12 cellular contexts compared by ENCODE assay signal in the genomic region with DNA sequence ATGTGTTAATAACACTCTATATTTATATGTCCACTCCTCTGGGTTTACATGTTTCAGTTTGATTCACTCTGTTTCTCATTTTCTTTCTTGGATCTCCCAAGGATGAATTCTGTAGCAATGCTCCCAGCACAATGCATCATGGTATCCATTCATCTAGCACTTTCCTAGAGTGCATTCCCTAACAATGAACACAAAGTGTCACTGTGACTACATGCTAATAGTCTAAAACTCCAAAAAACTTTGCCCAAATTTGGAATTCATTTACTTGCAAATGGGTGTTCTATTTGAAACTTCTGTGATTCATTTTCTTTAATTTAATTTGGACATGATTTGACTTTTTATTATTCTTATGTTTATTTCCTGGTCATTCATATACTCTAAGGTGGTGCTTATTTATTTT.
A peak's percentile ranks its signal among the peaks of the same experiment; 100 is the strongest.
DNase-seq lines count a peak whose midpoint lies in the region; ATAC-seq lines count a peak whose summit lies in the region.
"Had no signal": no experiment of that assay in that cellular context is flagged by ENCODE, and none has a peak within 500 bp of the region (broad histone marks: within the 10 kb centered on the region; RNA-seq: fewer than 3 reads in every experiment).

No MANE protein-coding gene starts in this region.

- no peaks in the 10 kb centered on the region for H3K27me3 ChIP-seq in neuronal stem cell (ENCODE audit: control insufficient read depth in 3 of 3, insufficient read depth in 3 of 3, low read depth in 1 of 3, low read length in 3 of 3)
- H3K27me3 ChIP-seq in effector memory CD4-positive, alpha-beta T cell (replicated peaks; ENCODE audit: control insufficient read depth, insufficient read depth, low read length, poor library complexity, severe bottlenecking), result no peaks in the 10 kb centered on the region

- no peaks in the 10 kb centered on the region for H3K9me3 Mint-ChIP-seq in activated CD4-positive, alpha-beta memory T cell treated with anti-CD3 and anti-CD28 coated beads, Interleukin-2, amount 10 ng/mL, durations not matched to agents 7 days and 5 days
- H3K9me3 Mint-ChIP-seq: activated naive CD8-positive, alpha-beta T cell treated with anti-CD3 and anti-CD28 coated beads, Interleukin-2, amount 10 ng/mL, durations not matched to agents 7 days and 5 days had no signal

- no peak overlapping the region for H3K4me3 ChIP-seq in neuronal stem cell (ENCODE audit: low read length in 2 of 2)
- no peak overlapping the region for H3K4me3 ChIP-seq in effector memory CD4-positive, alpha-beta T cell (ENCODE audit: insufficient read depth, low read depth, low read length, poor library complexity, severe bottlenecking)
- H3K4me3 ChIP-seq: A549 had no signal

- H3K4me2 ChIP-seq in neuronal stem cell (ENCODE audit: insufficient read depth, low read length, poor library complexity, severe bottlenecking), result no peak overlapping the region
- H3K4me2 ChIP-seq: A549 had no signal

- no peak overlapping the region for H3K4me3 Mint-ChIP-seq in activated CD4-positive, alpha-beta memory T cell treated with anti-CD3 and anti-CD28 coated beads, Interleukin-2, amount 10 ng/mL, durations not matched to agents 7 days and 5 days
- H3K4me3 Mint-ChIP-seq: activated naive CD8-positive, alpha-beta T cell treated with anti-CD3 and anti-CD28 coated beads, Interleukin-2, amount 10 ng/mL, durations not matched to agents 7 days and 5 days had no signal

- CTCF ChIA-PET in activated CD4-positive, alpha-beta memory T cell treated with anti-CD3 and anti-CD28 coated beads, Interleukin-2, amount 10 ng/mL, durations not matched to agents 7 days and 5 days (lab: Charles Lee), result no interaction called here

- no peak overlapping the region for H2BK15ac ChIP-seq in neuronal stem cell (ENCODE audit: low read length)

- no peaks in the 10 kb centered on the region for H3K36me3 Mint-ChIP-seq in activated CD4-positive, alpha-beta memory T cell treated with anti-CD3 and anti-CD28 coated beads, Interleukin-2, amount 10 ng/mL, durations not matched to agents 7 days and 5 days (ENCODE audit: low read depth)
- H3K36me3 Mint-ChIP-seq: activated naive CD8-positive, alpha-beta T cell treated with anti-CD3 and anti-CD28 coated beads, Interleukin-2, amount 10 ng/mL, durations not matched to agents 7 days and 5 days had no signal

- H3K23ac ChIP-seq in neuronal stem cell (ENCODE audit: low read depth, low read length, poor library complexity), result no peak overlapping the region

- H3K27me3 Mint-ChIP-seq in activated CD4-positive, alpha-beta memory T cell treated with anti-CD3 and anti-CD28 coated beads, Interleukin-2, amount 10 ng/mL, durations not matched to agents 7 days and 5 days, result no peaks in the 10 kb centered on the region

- no peak overlapping the region for H3K18ac ChIP-seq in neuronal stem cell (ENCODE audit: low read length)

- POLR2A ChIA-PET in activated CD4-positive, alpha-beta memory T cell treated with anti-CD3 and anti-CD28 coated beads, Interleukin-2, amount 10 ng/mL, durations not matched to agents 7 days and 5 days (lab: Charles Lee), result no interaction called here

- H4K8ac ChIP-seq in neuronal stem cell (ENCODE audit: low read depth, low read length), result no peak overlapping the region

- H4K91ac ChIP-seq in neuronal stem cell (ENCODE audit: low read depth, low read length, poor library complexity), result no peak overlapping the region

- peak in 2 of 3 experiments; percentile 14 to 57 for DNase-seq in NCI-H1417 (lab: John Stamatoyannopoulos, UW)
- DNase-seq in NCI-H1417 treated with DMSO at 0.1 percent for 48 hours (lab: John Stamatoyannopoulos, UW), result no peak
- peak; percentile 12 for DNase-seq in NAMALWA (ENCODE audit: low spot score)
- peak; percentile 8 for DNase-seq in dermis blood vessel endothelial cell
- peak; percentile 21 for DNase-seq in neuronal stem cell (ENCODE audit: low spot score)
- DNase-seq in activated CD4-positive, alpha-beta memory T cell treated with anti-CD3 and anti-CD28 coated beads, Interleukin-2, amount 10 ng/mL, durations not matched to agents 7 days and 5 days, result no peak
- no peak for DNase-seq in effector memory CD4-positive, alpha-beta T cell
- DNase-seq: activated CD4-positive, alpha-beta T cell treated with anti-CD3 and anti-CD28 coated beads for 48 hours; activated naive CD8-positive, alpha-beta T cell treated with anti-CD3 and anti-CD28 coated beads, Interleukin-2, amount 10 ng/mL, durations not matched to agents 7 days and 5 days had no signal

- no peaks in the 10 kb centered on the region for H3K36me3 ChIP-seq in neuronal stem cell (replicated peaks in 1 of 2; ENCODE audit: control insufficient read depth in 2 of 2, insufficient read depth in 2 of 2, low read length in 2 of 2)
- no peaks in the 10 kb centered on the region for H3K36me3 ChIP-seq in effector memory CD4-positive, alpha-beta T cell (ENCODE audit: control insufficient read depth, insufficient read depth, low read length)

- no peak overlapping the region for H3K4ac ChIP-seq in neuronal stem cell (ENCODE audit: low read length)

- no peak overlapping the region for H2BK12ac ChIP-seq in neuronal stem cell (ENCODE audit: low read length)

- no peak overlapping the region for H3K27ac Mint-ChIP-seq in activated CD4-positive, alpha-beta memory T cell treated with anti-CD3 and anti-CD28 coated beads, Interleukin-2, amount 10 ng/mL, durations not matched to agents 7 days and 5 days
- H3K27ac Mint-ChIP-seq: activated naive CD8-positive, alpha-beta T cell treated with anti-CD3 and anti-CD28 coated beads, Interleukin-2, amount 10 ng/mL, durations not matched to agents 7 days and 5 days had no signal

- no peaks in the 10 kb centered on the region for H3K4me1 ChIP-seq in neuronal stem cell (ENCODE audit: control insufficient read depth in 2 of 2, insufficient read depth in 1 of 2, low read depth in 1 of 2, low read length in 2 of 2)
- no peaks in the 10 kb centered on the region for H3K4me1 ChIP-seq in effector memory CD4-positive, alpha-beta T cell (ENCODE audit: control insufficient read depth, insufficient read depth, low read length, poor library complexity, severe bottlenecking)
- H3K4me1 ChIP-seq: A549 had no signal

- no peak overlapping the region for H2AFZ ChIP-seq in neuronal stem cell (ENCODE audit: low read length)

- no peak overlapping the region for H3K14ac ChIP-seq in neuronal stem cell (ENCODE audit: low read length)

- ATAC-seq in GM18502 (IDR thresholded peaks at IDR 0.05; ENCODE audit: poor library complexity, unreplicated experiment), result no peak
- ATAC-seq: A549, HCT116 had no signal

- H2AK5ac ChIP-seq in neuronal stem cell (ENCODE audit: low read depth, low read length), result no peak overlapping the region

- H3K79me1 ChIP-seq in neuronal stem cell (ENCODE audit: low read depth, low read length), result no peaks in the 10 kb centered on the region

- H2BK5ac ChIP-seq in neuronal stem cell (ENCODE audit: low read length), result no peak overlapping the region

- no peak overlapping the region for H3K27ac ChIP-seq in neuronal stem cell (replicated peaks; ENCODE audit: low read length)
- H3K27ac ChIP-seq in effector memory CD4-positive, alpha-beta T cell (ENCODE audit: insufficient read depth, low read length, poor library complexity, severe bottlenecking), result no peak overlapping the region
- H3K27ac ChIP-seq: A549 had no signal

- no peaks in the 10 kb centered on the region for H3K9me3 ChIP-seq in neuronal stem cell (replicated peaks in 1 of 2; ENCODE audit: control insufficient read depth in 2 of 2, insufficient read depth in 1 of 2, low read depth in 1 of 2, low read length in 2 of 2)
- H3K9me3 ChIP-seq in effector memory CD4-positive, alpha-beta T cell (ENCODE audit: control insufficient read depth, low read length), result no peaks in the 10 kb centered on the region
- H3K9me3 ChIP-seq: A549 had no signal

- H2BK120ac ChIP-seq in neuronal stem cell (ENCODE audit: low read depth, low read length), result no peak overlapping the region

- H3K9ac ChIP-seq in neuronal stem cell (ENCODE audit: low read depth, low read length, poor library complexity), result no peak overlapping the region

- no peaks in the 10 kb centered on the region for H3K4me1 Mint-ChIP-seq in activated CD4-positive, alpha-beta memory T cell treated with anti-CD3 and anti-CD28 coated beads, Interleukin-2, amount 10 ng/mL, durations not matched to agents 7 days and 5 days
- H3K4me1 Mint-ChIP-seq: activated naive CD8-positive, alpha-beta T cell treated with anti-CD3 and anti-CD28 coated beads, Interleukin-2, amount 10 ng/mL, durations not matched to agents 7 days and 5 days had no signal

Comparison
In these comparisons a context has a peak if more than half of its experiments do, and no peak if none do; other contexts are left out.
1. DNase-seq: peak in NCI-H1417 (2 of 3), NAMALWA (single experiment), dermis blood vessel endothelial cell (single experiment) and neuronal stem cell (single experiment); none in NCI-H1417 treated with DMSO at 0.1 percent for 48 hours (single experiment), activated CD4-positive, alpha-beta memory T cell treated with anti-CD3 and anti-CD28 coated beads, Interleukin-2, amount 10 ng/mL, durations not matched to agents 7 days and 5 days (single experiment) and effector memory CD4-positive, alpha-beta T cell (0 of 3).